In genomic region chr10:14396441-14397048, GRCh38 we compare ENCODE assay signal across 8 cellular contexts.
DNase-seq lines count a peak whose midpoint lies in the region; ATAC-seq, FAIRE-seq and TF ChIP-seq lines count a peak whose summit lies in the region.

No MANE protein-coding gene starts in this region.

- H2AFZ ChIP-seq in GM12878 (ENCODE audit: control insufficient read depth, low read depth, low read length) (no peak overlapping the region), keratinocyte (ENCODE audit: control insufficient read depth, low read length) (peak overlapping the region; percentile 78)

- no peaks in the 10 kb centered on the region for H3K9me1 ChIP-seq in keratinocyte (ENCODE audit: control insufficient read depth, extremely low read depth, insufficient read depth, low read length)

- POLR2A ChIA-PET in HEK293T (lab: Yijun Ruan, JAX) (no interaction called here), GM12878 (lab: Charles Lee) (no interaction called here)

- FAIRE-seq in GM12878 (lab: Jason Lieb, UNC) (no peak), keratinocyte (lab: Jason Lieb, UNC) (peak; percentile 58)

- no peak for TF ChIP-seq RAD21 in GM12878 (IDR thresholded peaks at IDR 0.05; ENCODE audit: insufficient read depth, low read depth, low read length)

- peaks cover 0 to 4% of the 10 kb centered on the region in 2 experiments; a peak in 2 of 4 replicates for H3K27me3 ChIP-seq in GM12878 (replicated peaks in 1 of 2; ENCODE audit: control insufficient read depth in 2 of 2, insufficient read depth in 2 of 2, low read length in 1 of 2)
- H3K27me3 ChIP-seq in keratinocyte (ENCODE audit: control insufficient read depth, extremely low read depth, insufficient read depth, low read length) = no peaks in the 10 kb centered on the region

- ATAC-seq in GM12878 (no peak), HG02970 (IDR thresholded peaks at IDR 0.05; ENCODE audit: low FRiP score, unreplicated experiment) (no peak), GM19452 (IDR thresholded peaks at IDR 0.05; ENCODE audit: unreplicated experiment) (no peak)

- H3K4me2 ChIP-seq in GM12878 (ENCODE audit: control insufficient read depth, insufficient read depth) (no peak overlapping the region), keratinocyte (ENCODE audit: control insufficient read depth, extremely low read depth, insufficient read depth, low read depth, low read length) (peak overlapping the region; percentile 23)

- SMC1A ChIA-PET in GM12878 (lab: Charles Lee; ENCODE audit: uncharacterized antibody, unreplicated experiment) = interaction anchor here (1.0 kb wide), 1 partner anchor 14 kb away, joined by 3 read pairs; no protein-coding TSS in a partner anchor

- H4K20me1 ChIP-seq in GM12878 (ENCODE audit: control insufficient read depth, insufficient read depth) (peaks cover 2% of the 10 kb centered on the region; the same call in 1 of the 2 replicates), keratinocyte (ENCODE audit: control insufficient read depth, extremely low read depth, insufficient read depth, low read length) (no peaks in the 10 kb centered on the region)

- in situ Hi-C loops in ACHN (cut with HindIII; ENCODE audit: low pct_ligation_motif_present, low pct_unique_long_range_greater_than_20kb, low sequenced_read_pairs) = no loop called here
- in situ Hi-C loops in GM12878 (cut with MboI) = no loop called here

- H3K36me3 ChIP-seq in GM12878 (ENCODE audit: control insufficient read depth in 2 of 2, insufficient read depth in 2 of 2, low read length in 1 of 2) (no peaks in the 10 kb centered on the region), keratinocyte (ENCODE audit: control insufficient read depth in 2 of 2, extremely low read depth in 1 of 2, insufficient read depth in 2 of 2, low read length in 2 of 2) (no peaks in the 10 kb centered on the region)

- TF ChIP-seq CTCF in GM12878 (IDR thresholded peaks at IDR 0.05 in 2 of 3, conservative IDR thresholded peaks at IDR 0.05 in 1 of 3; ENCODE audit: control insufficient read depth in 2 of 3, extremely low read depth in 1 of 3, insufficient read depth in 1 of 3, low read depth in 3 of 3, low read length in 3 of 3) (peak in 2 of 3 experiments; percentile 37 to 47; a peak in 2 of 6 replicates), keratinocyte (optimal IDR thresholded peaks at IDR 0.05 in 1 of 3, IDR thresholded peaks at IDR 0.05 in 1 of 3, conservative IDR thresholded peaks at IDR 0.05 in 1 of 3; ENCODE audit: extremely low read depth in 1 of 3, insufficient read depth in 2 of 3, low read length in 3 of 3) (peak; percentile 31 to 61 (median 45))

- H3K4me1 ChIP-seq in GM12878 (ENCODE audit: control insufficient read depth, insufficient read depth, low read length) = no peaks in the 10 kb centered on the region
- H3K4me1 ChIP-seq in keratinocyte (ENCODE audit: control insufficient read depth, extremely low read depth, insufficient read depth, low read length) = peaks cover 29% of the 10 kb centered on the region

- intact Hi-C loops in GM12878 (cut with micrococcal nuclease; ENCODE audit: unreplicated experiment) = no loop called here

- no peak for TF ChIP-seq POLR2A in GM12878 (IDR thresholded peaks at IDR 0.05; ENCODE audit: low read depth, low read length)

- TF ChIP-seq EP300 in GM12878 (IDR thresholded peaks at IDR 0.05; ENCODE audit: borderline replicate concordance in 1 of 2, control insufficient read depth in 1 of 2, low read depth in 2 of 2, low read length in 2 of 2) = no peak

- dilution Hi-C loops in keratinocyte (cut with MboI; ENCODE audit: extremely low pct_ligation_motif_present, low sequenced_read_pairs) = no loop called here

- RAD21 ChIA-PET in GM12878 (lab: Charles Lee; ENCODE audit: unreplicated experiment) = no interaction called here

- peak; percentile 85 for DNase-seq in ACHN
- peak; percentile 46 for DNase-seq in HEK293T (ENCODE audit: extremely low spot score)
- no peak for DNase-seq in GM12878 (ENCODE audit: low read depth, low spot score)
- DNase-seq in keratinocyte (ENCODE audit: low read depth, low spot score) = no peak
- no peak for DNase-seq in activated CD8-positive, alpha-beta memory T cell treated with anti-CD3 and anti-CD28 coated beads, Interleukin-2, amount 50 U/mL, for 48 hours
- no peak for DNase-seq in activated gamma-delta T cell (lab: John Stamatoyannopoulos, UW)

- H3K9me3 ChIP-seq in GM12878 (replicated peaks; ENCODE audit: control insufficient read depth, insufficient read depth, low read length) = peaks cover 2% of the 10 kb centered on the region; the same call in 1 of the 3 replicates
- H3K9me3 ChIP-seq in keratinocyte (ENCODE audit: control insufficient read depth, low read depth, low read length) = no peaks in the 10 kb centered on the region

- H3K9ac ChIP-seq in GM12878 (ENCODE audit: control insufficient read depth, insufficient read depth, low read length) (no peak overlapping the region), keratinocyte (ENCODE audit: control insufficient read depth, extremely low read depth, insufficient read depth, low read length) (peak overlapping the region; percentile 29)

- no peak overlapping the region for H3K4me3 ChIP-seq in GM12878
- no peak overlapping the region for H3K4me3 ChIP-seq in keratinocyte (ENCODE audit: control insufficient read depth in 2 of 3, extremely low read depth in 1 of 3, insufficient read depth in 2 of 3, low read depth in 1 of 3, low read length in 3 of 3)

- H3K79me2 ChIP-seq in GM12878 (ENCODE audit: control insufficient read depth, insufficient read depth, low read length) = no peaks in the 10 kb centered on the region
- no peaks in the 10 kb centered on the region for H3K79me2 ChIP-seq in keratinocyte (ENCODE audit: control insufficient read depth, insufficient read depth, low read length)

- H3K27ac ChIP-seq in GM12878 (ENCODE audit: control insufficient read depth, insufficient read depth) (no peak overlapping the region), keratinocyte (ENCODE audit: control insufficient read depth, insufficient read depth, low read length) (peak overlapping the region; percentile 58)

- BruUV-seq in GM12878 (replicated peaks; lab: Mats Ljungman, UMichigan) = no TSS peak

- CTCF ChIA-PET in HEK293T (lab: Yijun Ruan, JAX) (interaction anchor here (1.3 kb wide), 1 partner anchor 24 kb away, joined by 3 read pairs; no protein-coding TSS in a partner anchor), GM12878 (lab: Yijun Ruan, JAX) (interaction anchor here (0.7 to 2.2 kb wide), 4 partner anchors 11 to 356 kb away, joined by 3 to 6 read pairs (median 4); no protein-coding TSS in a partner anchor)

- 25% methylated on average over 7 of the region's 7 CpGs for WGBS in GM12878 (ENCODE audit: insufficient coverage, insufficient replicate concordance, low lambda C conversion rate, missing lambda C conversion rate)

TF ChIP-seq in HEK293T, 16 proteins besides CTCF, POLR2A, EP300 and RAD21:
- TF ChIP-seq ELF4 (IDR thresholded peaks at IDR 0.05) (no peak), FOXM1 (IDR thresholded peaks at IDR 0.05; ENCODE audit: borderline replicate concordance) (no peak), LEF1 (IDR thresholded peaks at IDR 0.05; ENCODE audit: borderline replicate concordance) (no peak), SUZ12 (IDR thresholded peaks at IDR 0.05) (no peak), HDGF (IDR thresholded peaks at IDR 0.05; ENCODE audit: borderline replicate concordance) (no peak), FOXK2 (IDR thresholded peaks at IDR 0.05) (no peak), L3MBTL2 (conservative IDR thresholded peaks at IDR 0.05) (no peak), TARDBP (IDR thresholded peaks at IDR 0.05) (no peak), ZNF384 (IDR thresholded peaks at IDR 0.05) (no peak), ARNT (IDR thresholded peaks at IDR 0.05) (no peak), BHLHE40 (IDR thresholded peaks at IDR 0.05; ENCODE audit: borderline replicate concordance) (no peak), SP1 (IDR thresholded peaks at IDR 0.05) (no peak), CTBP1 (IDR thresholded peaks at IDR 0.05; ENCODE audit: borderline replicate concordance) (no peak), PKNOX1 (IDR thresholded peaks at IDR 0.05) (no peak)

TF ChIP-seq in GM12878, 131 proteins besides CTCF, POLR2A, EP300 and RAD21:
- no peak for TF ChIP-seq POU2F2 (IDR thresholded peaks at IDR 0.05; ENCODE audit: borderline replicate concordance, low read depth, low read length)
- no peak for TF ChIP-seq GATAD2B (conservative IDR thresholded peaks at IDR 0.05; ENCODE audit: low read depth)
- no peak for TF ChIP-seq ZNF384 (IDR thresholded peaks at IDR 0.05; ENCODE audit: borderline replicate concordance, low read depth, low read length)
- no peak for TF ChIP-seq SRF (IDR thresholded peaks at IDR 0.05; ENCODE audit: low read depth in 2 of 2, low read length in 2 of 2)

Comparison
In these comparisons a context has a peak if more than half of its experiments do, and no peak if none do; other contexts are left out.
1. DNase-seq: peak in ACHN (single experiment) and HEK293T (single experiment); none in GM12878 (single experiment), keratinocyte (single experiment), activated CD8-positive, alpha-beta memory T cell treated with anti-CD3 and anti-CD28 coated beads, Interleukin-2, amount 50 U/mL, for 48 hours (single experiment) and activated gamma-delta T cell (single experiment).